In genomic region chr12:47812797-47813490, GRCh38 we compare ENCODE assay signal across 8 cellular contexts. TPM values are rescaled to one million over a fixed set of nuclear protein-coding genes. Genes with fewer than 3 reads are reported as not detected.
DNase-seq lines count a peak whose midpoint lies in the region; ATAC-seq and TF ChIP-seq lines count a peak whose summit lies in the region.

No MANE protein-coding gene starts in this region.

- no peaks in the 10 kb centered on the region for H3K9me3 ChIP-seq in heart left ventricle
- H3K9me3 ChIP-seq in uterus = no peaks in the 10 kb centered on the region

- ATAC-seq in HG03439 (IDR thresholded peaks at IDR 0.05; ENCODE audit: unreplicated experiment) (peak; percentile 63), heart left ventricle (peak; percentile 62 to 82 (median 81))

- intact Hi-C loops in heart left ventricle (cut with DNase I) = no loop called here
- intact Hi-C loops in uterus (cut with DNase I; ENCODE audit: low total_unique reads) = no loop called here

- H3K27ac ChIP-seq in heart left ventricle (peak overlapping the region; percentile 93 to 99 (median 98)), uterus (peak overlapping the region; percentile 98 to 99)

- H3K36me3 ChIP-seq in heart left ventricle (peaks cover 0 to 11% (median 0%) of the 10 kb centered on the region in 9 donors), uterus (no peaks in the 10 kb centered on the region)

- DNase-seq in AG08396 (ENCODE audit: low spot score) = peak; percentile 89
- DNase-seq in GM19240 (ENCODE audit: insufficient read length, low spot score) = peak; percentile 85
- peak; percentile 54 for DNase-seq in SKM-1 treated with dmso at 0.1 percent for 144 hours (lab: John Stamatoyannopoulos, UW; ENCODE audit: unreplicated experiment)
- peak; percentile 94 for DNase-seq in activated naive CD8-positive, alpha-beta T cell treated with anti-CD3 and anti-CD28 coated beads, Interleukin-2, amount 50 U/mL, for 16 hours (ENCODE audit: low read depth, low spot score)
- DNase-seq in heart left ventricle = peak; percentile 91 to 96 (median 94)
- peak; percentile 47 for DNase-seq in putamen (ENCODE audit: low spot score)
- DNase-seq in uterus = peak; percentile 92 to 93

- no peaks in the 10 kb centered on the region for H3K27me3 ChIP-seq in heart left ventricle
- no peaks in the 10 kb centered on the region for H3K27me3 ChIP-seq in uterus

- TF ChIP-seq CTCF in heart left ventricle (IDR thresholded peaks at IDR 0.05) (peak in 1 of 12 donors; percentile 7), uterus (IDR thresholded peaks at IDR 0.05) (peak in 2 of 4 experiments; percentile 10 to 14)

- TF ChIP-seq POLR2A in heart left ventricle (IDR thresholded peaks at IDR 0.05) (no peak), uterus (IDR thresholded peaks at IDR 0.05) (peak in 1 of 2 donors; percentile 51)

- H3K4me1 ChIP-seq in heart left ventricle (peaks cover 57 to 100% (median 98%) of the 10 kb centered on the region in 12 donors), uterus (peaks cover 22 to 50% of the 10 kb centered on the region in 2 donors)

- H3K4me3 ChIP-seq in heart left ventricle = peak overlapping the region; percentile 8 to 60 (median 50)
- H3K4me3 ChIP-seq in uterus = peak overlapping the region; percentile 30 to 35

- WGBS in heart left ventricle, 4 donors = 0 to 1% (median 1%) methylated on average over 25 to 37 of the region's 37 CpGs

RNA-seq across cellular contexts. Expression of gene HDAC7, which starts 6.8 kb away (rescaled TPM):
- 10 to 100 TPM; 27.4 to 63.0 (median 38.6) TPM for total RNA-seq in heart left ventricle
- 10 to 100 TPM; 42.2 to 43.9 TPM for polyA plus RNA-seq in heart left ventricle
- 100 to 1,000 TPM in 1 of 4 donors, 10 to 100 TPM in 3; 33.0 to 191 (median 42.5) TPM for total RNA-seq in uterus

RNA-seq across cellular contexts. Expression of gene SLC48A1, which starts 39.9 kb away (rescaled TPM):
- total RNA-seq in heart left ventricle (10 to 100 TPM; 17.6 to 68.2 (median 23.9) TPM), uterus (10 to 100 TPM in 3 of 4 donors, 1 to 10 TPM in 1; 1.3 to 50.5 (median 15.4) TPM)
- 10 to 100 TPM; 13.0 to 16.5 TPM for polyA plus RNA-seq in heart left ventricle

RNA-seq across cellular contexts. Expression of gene RAPGEF3, which starts 54.3 kb away (rescaled TPM):
- 10 to 100 TPM; 14.5 to 47.8 (median 23.9) TPM for total RNA-seq in heart left ventricle
- 10 to 100 TPM; 18.6 to 62.1 TPM for polyA plus RNA-seq in heart left ventricle
- total RNA-seq in uterus = 100 to 1,000 TPM in 1 of 4 donors, 10 to 100 TPM in 3; 13.5 to 105 (median 48.7) TPM

Comparison
In these comparisons a context has a peak if more than half of its experiments do, and no peak if none do; other contexts are left out.
1. Peak in every context shown above with its lines: DNase-seq, ATAC-seq, H3K4me3 ChIP-seq and H3K27ac ChIP-seq.